In genomic region chr11:17077520-17078401, GRCh38 we compare ENCODE assay signal across 8 cellular contexts. TPM values are rescaled to one million over a fixed set of nuclear protein-coding genes. Genes with fewer than 3 reads are reported as not detected.
DNase-seq lines count a peak whose midpoint lies in the region; ATAC-seq, FAIRE-seq and TF ChIP-seq lines count a peak whose summit lies in the region.

TSS of gene RPS13 (minus strand) at chr11:17077667. CDS start at chr11:17077641, 26 bp downstream.

- peak within 1 kb of the TSS; percentile 96 for H3K18ac ChIP-seq in H1 (ENCODE audit: extremely low read depth, low read length)

- H3K36me3 ChIP-seq in H1 (ENCODE audit: control insufficient read depth in 2 of 4, insufficient read depth in 4 of 4, low read length in 3 of 4), result peaks cover 10 to 39% (median 24%) of the 10 kb centered on the region in 4 experiments

- CTCF ChIA-PET in H1 (lab: Charles Lee; ENCODE audit: partially characterized antibody), result interaction anchor here (0.6 to 1.7 kb wide), 11 partner anchors 14 to 451 kb away, joined by 3 to 7 read pairs (median 4); no protein-coding TSS in a partner anchor

- no peak for TF ChIP-seq EP300 in H1 (IDR thresholded peaks at IDR 0.05; ENCODE audit: borderline replicate concordance in 1 of 2, low read depth in 2 of 2, low read length in 2 of 2)

- peak within 1 kb of the TSS; percentile 84 to 99 (median 94) for H3K4me3 ChIP-seq in H1 (ENCODE audit: extremely low read depth in 1 of 4, insufficient read depth in 2 of 4, low read depth in 3 of 4, low read length in 4 of 4)

- peak within 1 kb of the TSS; percentile 91 for H4K91ac ChIP-seq in H1 (replicated peaks; ENCODE audit: insufficient read length, low read length)

- H4K8ac ChIP-seq in H1 (ENCODE audit: extremely low read depth, insufficient read depth, low read length), result peak within 1 kb of the TSS; percentile 95; the same call in 1 of the 2 replicates

- no peak within 1 kb of the TSS for H2BK20ac ChIP-seq in H1 (ENCODE audit: low read length)

- H3K4ac ChIP-seq in H1 (replicated peaks; ENCODE audit: insufficient read length, low read depth, low read length), result peak within 1 kb of the TSS; percentile 58

- WGBS in H1 (ENCODE audit: extremely low coverage in 1 of 2, insufficient coverage in 1 of 2, insufficient read length in 1 of 2, insufficient replicate concordance in 2 of 2, low coverage in 1 of 2, low lambda C conversion rate in 2 of 2, missing lambda C conversion rate in 1 of 2), 2 experiments, result 2% methylated on average over 46 of the region's 55 CpGs; no CpG with 5 or more reads in 1 of the 2 experiments

- POLR2A ChIA-PET in H1 (lab: Charles Lee; ENCODE audit: partially characterized antibody), result interaction anchor here (0.5 to 3.8 kb wide), 54 partner anchors 8 to 1305 kb away, joined by 3 to 47 read pairs (median 4); partner anchors contain the start of genes NUCB2, PIK3C2A and PLEKHA7

- peaks cover 10% of the 10 kb centered on the region for H3K23me2 ChIP-seq in H1 (ENCODE audit: low read depth, low read length)

- peaks cover 0 to 10% of the 10 kb centered on the region in 2 experiments for H4K20me1 ChIP-seq in H1 (replicated peaks in 1 of 2; ENCODE audit: control insufficient read depth in 1 of 2, insufficient read depth in 2 of 2, low read length in 2 of 2)

- peaks cover 18% of the 10 kb centered on the region for H3K4me1 Mint-ChIP-seq in memory B cell

- H3K27me3 Mint-ChIP-seq in memory B cell, result no peaks in the 10 kb centered on the region

- peak within 1 kb of the TSS; percentile 99 for H3K27ac Mint-ChIP-seq in memory B cell

- H3K27me3 ChIP-seq in H1 (replicated peaks in 1 of 4; ENCODE audit: control insufficient read depth in 3 of 4, extremely low read depth in 1 of 4, insufficient read depth in 3 of 4, low read length in 3 of 4), result no peaks in the 10 kb centered on the region

- peak within 1 kb of the TSS; percentile 95 to 99 (median 98) for H3K9ac ChIP-seq in H1 (replicated peaks in 1 of 4; ENCODE audit: extremely low read depth in 1 of 4, low read depth in 3 of 4, low read length in 3 of 4)

- H2BK12ac ChIP-seq in H1 (ENCODE audit: low read depth, low read length), result peak within 1 kb of the TSS; percentile 82; the same call in 1 of the 2 replicates

- peak; percentile 98 for ATAC-seq in GM21360 (IDR thresholded peaks at IDR 0.05; ENCODE audit: unreplicated experiment)
- peak; percentile 96 for ATAC-seq in memory B cell (ENCODE audit: low read depth)

- peak within 1 kb of the TSS; percentile 95 for H2BK15ac ChIP-seq in H1 (ENCODE audit: low read length)

- H3K14ac ChIP-seq in H1 (ENCODE audit: insufficient read length), result no peak within 1 kb of the TSS

- H4K5ac ChIP-seq in H1 (ENCODE audit: insufficient read length, low read depth, low read length), result peak within 1 kb of the TSS; percentile 77

- H3K56ac ChIP-seq in H1 (replicated peaks; ENCODE audit: insufficient read length, low read depth, low read length), result peak within 1 kb of the TSS; percentile 84

- H3K36me3 Mint-ChIP-seq in memory B cell, result peaks cover 14% of the 10 kb centered on the region

- H3K4me2 ChIP-seq in H1 (ENCODE audit: insufficient read depth in 1 of 2, low read depth in 2 of 2, low read length in 2 of 2), result peak within 1 kb of the TSS; percentile 96 to 100

- H2BK120ac ChIP-seq in H1 (replicated peaks; ENCODE audit: low read depth, low read length), result peak within 1 kb of the TSS; percentile 35

- H3K79me1 ChIP-seq in H1 (ENCODE audit: low read depth, low read length), result peaks cover 4% of the 10 kb centered on the region; the same call in 1 of the 2 replicates

- no peaks in the 10 kb centered on the region for H3K9me3 ChIP-seq in H1 (ENCODE audit: insufficient read depth in 2 of 2, low read depth in 1 of 2, low read length in 1 of 2)

- H2BK5ac ChIP-seq in H1 (ENCODE audit: low read depth, low read length), result peak within 1 kb of the TSS; percentile 97

- peak in 1 of 3 experiments; percentile 1; a peak in 1 of 4 replicates for TF ChIP-seq CTCF in H1 (IDR thresholded peaks at IDR 0.05; ENCODE audit: control extremely low read depth in 1 of 3, insufficient read depth in 1 of 3, low read depth in 1 of 3, low read length in 3 of 3)

- peak within 1 kb of the TSS; percentile 79 for H2AK5ac ChIP-seq in H1 (ENCODE audit: low read depth, low read length)

- TF ChIP-seq RAD21 in H1 (IDR thresholded peaks at IDR 0.05 in 1 of 2, conservative IDR thresholded peaks at IDR 0.05 in 1 of 2; ENCODE audit: low read depth in 2 of 2, low read length in 2 of 2), result no peak

- H3K23ac ChIP-seq in H1 (ENCODE audit: insufficient read length), result no peak within 1 kb of the TSS

- H3K4me1 ChIP-seq in H1 (replicated peaks in 1 of 4; ENCODE audit: control insufficient read depth in 3 of 4, insufficient read depth in 4 of 4, low read length in 3 of 4), result peaks cover 0 to 5% (median 3%) of the 10 kb centered on the region in 4 experiments; a peak in 6 of 7 replicates

- DNase-seq in COLO668 (lab: John Stamatoyannopoulos, UW; ENCODE audit: unreplicated experiment) (peak; percentile 98), HT1080 (ENCODE audit: low read depth) (peak; percentile 97), NOMO-1 treated with DMSO at 0.1 percent for 48 hours (lab: John Stamatoyannopoulos, UW; ENCODE audit: unreplicated experiment) (peak; percentile 97), H1 (ENCODE audit: low read depth in 1 of 2, low spot score in 2 of 2) (peak; percentile 91 to 98), memory B cell (ENCODE audit: low spot score in 2 of 2) (peak; percentile 82 to 90)
- peak; percentile 86 to 92 for DNase-seq in activated CD8-positive, alpha-beta memory T cell treated with anti-CD3 and anti-CD28 coated beads for 4 hours (ENCODE audit: low read depth in 2 of 2)
- DNase-seq in stimulated activated CD8-positive, alpha-beta memory T cell treated with anti-CD3 and anti-CD28 coated beads, Interleukin-12 subunit alpha, Interleukin-12 subunit beta, amount 100 ng/mL, for 24 hours (ENCODE audit: extremely low read depth), result peak; percentile 82

- H3K27ac ChIP-seq in H1 (ENCODE audit: low read depth, low read length), result peak within 1 kb of the TSS; percentile 97

- peak; percentile 92 to 97; a peak in 2 of 3 replicates for TF ChIP-seq POLR2A in H1 (IDR thresholded peaks at IDR 0.05; ENCODE audit: control extremely low read depth in 1 of 2, low read depth in 2 of 2, low read length in 2 of 2)

- FAIRE-seq in H1 (lab: Jason Lieb, UNC), result peak; percentile 97

- no peaks in the 10 kb centered on the region for H3K9me3 Mint-ChIP-seq in memory B cell

- no peak within 1 kb of the TSS for H2AFZ ChIP-seq in H1 (ENCODE audit: low read length)

- H3K4me3 Mint-ChIP-seq in memory B cell, result peak within 1 kb of the TSS; percentile 97

- H3K79me2 ChIP-seq in H1 (ENCODE audit: control insufficient read depth in 1 of 2, insufficient read depth in 2 of 2, low read length in 2 of 2), result peaks cover 8 to 21% of the 10 kb centered on the region in 2 experiments

TF ChIP-seq in H1, 55 proteins besides CTCF, POLR2A, EP300 and RAD21 (continues in another document):
- TF ChIP-seq KDM4A (IDR thresholded peaks at IDR 0.05; ENCODE audit: low read depth, low read length, severe bottlenecking) (peak; percentile 71), CHD1 (IDR thresholded peaks at IDR 0.05; ENCODE audit: low read depth, low read length) (no peak; the same call in 1 of the 2 replicates), SP1 (IDR thresholded peaks at IDR 0.05; ENCODE audit: low read depth, low read length) (peak; percentile 56; the same call in 1 of the 2 replicates), E2F6 (IDR thresholded peaks at IDR 0.05) (peak; percentile 99), CHD2 (IDR thresholded peaks at IDR 0.05; ENCODE audit: low read length) (0 out of 2 replicates have a peak, but pooled peaks have one; percentile 49), PHF8 (conservative IDR thresholded peaks at IDR 0.05; ENCODE audit: low read depth, low read length) (peak; percentile 75), EZH2 (IDR thresholded peaks at IDR 0.05; ENCODE audit: low read depth, low read length, severe bottlenecking) (no peak), SIN3A (conservative IDR thresholded peaks at IDR 0.05 in 1 of 2, IDR thresholded peaks at IDR 0.05 in 1 of 2; ENCODE audit: low read depth in 1 of 2, low read length in 2 of 2) (peak in 1 of 2 experiments; percentile 73; a peak in 2 of 4 replicates), NRF1 (IDR thresholded peaks at IDR 0.05; ENCODE audit: low read depth, low read length) (peak; percentile 35), RBBP5 (IDR thresholded peaks at IDR 0.05; ENCODE audit: borderline replicate concordance, low read depth, low read length) (peak; percentile 42; the same call in 1 of the 2 replicates), NANOG (IDR thresholded peaks at IDR 0.05; ENCODE audit: insufficient read depth, low read depth, low read length, poor library complexity, severe bottlenecking) (no peak), BACH1 (IDR thresholded peaks at IDR 0.05; ENCODE audit: low read length) (no peak), SAP30 (IDR thresholded peaks at IDR 0.05; ENCODE audit: insufficient read depth, insufficient replicate concordance, low read length) (peak; percentile 89), YY1 (IDR thresholded peaks at IDR 0.05; ENCODE audit: low read depth, low read length) (peak; percentile 93)
- TF ChIP-seq, protein P1, sequence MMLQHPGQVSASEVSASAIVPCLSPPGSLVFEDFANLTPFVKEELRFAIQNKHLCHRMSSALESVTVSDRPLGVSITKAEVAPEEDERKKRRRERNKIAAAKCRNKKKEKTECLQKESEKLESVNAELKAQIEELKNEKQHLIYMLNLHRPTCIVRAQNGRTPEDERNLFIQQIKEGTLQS (IDR thresholded peaks at IDR 0.05; ENCODE audit: insufficient read depth, low read depth, low read length), result peak; percentile 71

RNA-seq across cellular contexts. Expression of gene RPS13, which starts in this region (rescaled TPM):
- 1,773 and 1,855 TPM in 2 replicates for total RNA-seq in HT1080 (2014; rRNA removed; shearing (Covaris generic))
- polyA plus RNA-seq in HT1080 (2015; cell fraction: cytosol; rRNA removed), result 2,257 and 2,335 TPM in 2 replicates
- 841 and 951 TPM in 2 replicates for polyA plus RNA-seq in HT1080 (2015; cell fraction: nucleus; rRNA removed)
- total RNA-seq in H1 (2021; fragmentation: NEBNext Ultra II Directional; extraction: Animal tissue kit (Norgen Biotek cat#: 25700)), result 1,310 and 1,336 TPM in 2 replicates
- polyA plus RNA-seq in H1 (2011; rRNA removed), result 1,818 and 2,270 TPM in 2 replicates
- 1,982 TPM for polyA plus RNA-seq in H1 (2011; cell fraction: cytosol; rRNA removed)
- polyA plus RNA-seq in H1 (2011; cell fraction: nucleus; rRNA removed), result 640 TPM
- 1,729 to 2,391 TPM (median 1,829 TPM) in 4 replicates for polyA plus RNA-seq in H1 (2012, experiment 1 of 2)
- polyA plus RNA-seq in H1 (2012, experiment 2 of 2), result 2,854 TPM
- polyA plus RNA-seq in H1 (2013, experiment 1 of 2), result 2,037 TPM
- polyA plus RNA-seq in H1 (2013, experiment 2 of 2), result 2,020 TPM
- polyA minus RNA-seq in H1 (2011; rRNA and poly(A)+ RNA removed), result 523 and 539 TPM in 2 replicates
- 283 TPM for polyA minus RNA-seq in H1 (2011; cell fraction: cytosol; rRNA and poly(A)+ RNA removed)
- 1,271 TPM for polyA minus RNA-seq in H1 (2011; cell fraction: nucleus; rRNA and poly(A)+ RNA removed)

Comparison
In these comparisons a context has a peak if more than half of its experiments do, and no peak if none do; other contexts are left out.
1. Peak in every context shown above with its lines: DNase-seq, ATAC-seq, H3K4me3 ChIP-seq and H3K27ac ChIP-seq.